ENCODE assay signal across 22 cellular contexts in the genomic region with DNA sequence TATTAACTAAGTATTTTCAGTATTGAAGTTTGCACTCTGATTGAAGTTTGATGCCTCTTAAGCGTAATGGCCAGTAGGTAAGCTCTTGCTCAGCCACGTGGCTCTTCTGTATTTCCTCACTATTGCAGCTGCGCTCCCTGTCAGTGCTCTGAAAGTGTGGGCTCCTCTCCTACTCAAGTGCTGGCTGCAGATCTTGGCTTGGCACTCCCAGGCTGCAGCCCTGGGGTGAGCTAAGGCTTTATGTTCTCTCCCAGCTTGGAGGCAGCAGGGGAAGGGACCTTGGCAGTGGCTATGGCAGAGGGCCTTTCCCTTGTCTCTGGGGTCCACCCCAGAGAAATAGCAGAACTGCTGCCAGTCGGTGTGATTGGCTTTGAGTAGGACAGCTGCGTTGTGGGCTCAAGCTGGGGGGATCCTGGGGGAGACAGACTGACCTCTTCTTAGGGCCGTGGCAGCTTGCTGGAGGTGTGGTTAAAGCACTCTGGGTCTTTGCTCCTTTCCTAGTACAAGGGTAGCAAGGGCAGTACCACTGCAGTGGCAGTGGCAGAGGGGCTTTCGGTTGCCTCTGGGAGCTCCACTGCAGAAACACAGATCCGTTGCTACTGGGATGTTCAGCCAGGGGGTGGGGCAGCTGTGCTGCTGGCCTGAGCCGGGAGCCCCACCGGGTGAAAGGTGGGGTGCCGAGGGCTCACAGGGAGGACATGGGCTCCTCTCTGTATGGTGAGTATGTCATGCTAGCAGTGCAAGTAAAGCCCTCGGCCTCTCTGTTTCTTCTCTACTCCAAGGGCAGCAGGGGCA.
DNase-seq lines count a peak whose midpoint lies in the region; ATAC-seq and TF ChIP-seq lines count a peak whose summit lies in the region.
"Had no signal": no experiment of that assay in that cellular context is flagged by ENCODE, and none has a peak within 500 bp of the region (broad histone marks: within the 10 kb centered on the region; RNA-seq: fewer than 3 reads in every experiment).

No MANE protein-coding gene starts in this region.

- intact Hi-C loops in Right ventricle myocardium inferior (cut with DNase I) = no loop called here
- intact Hi-C loops in cardiac septum (cut with DNase I) = no loop called here
- intact Hi-C loops in heart left ventricle (cut with DNase I) = no loop called here
- intact Hi-C loops in thyroid gland (cut with DNase I) = no loop called here

- no peaks in the 10 kb centered on the region for H3K27me3 ChIP-seq in heart left ventricle
- H3K27me3 ChIP-seq in thyroid gland = no peaks in the 10 kb centered on the region
- H3K27me3 ChIP-seq: BLaER1, breast epithelium, neutrophil, suprapubic skin had no signal

- ATAC-seq in Right ventricle myocardium inferior = peak; percentile 89
- peak in 3 of 4 donors; percentile 65 to 91 (median 90) for ATAC-seq in heart left ventricle
- ATAC-seq: A549, left lobe of liver, mucosa of descending colon had no signal

- WGBS in heart left ventricle, 4 donors = 64 to 75% (median 68%) methylated on average over 11 to 12 of the region's 12 CpGs
- WGBS in thyroid gland, 2 donors = 63 to 65% methylated on average over 7 to 11 of the region's 12 CpGs

- no peaks in the 10 kb centered on the region for H3K27me3 Mint-ChIP-seq in T-helper 2 cell treated with Interferon-gamma antibody and Interleukin-4, amounts not matched to agents 5 μg/mL and 100 μg/mL, for 36 hours (ENCODE audit: low read depth)

- H3K27ac ChIP-seq in heart left ventricle (no peak overlapping the region), thyroid gland (peak overlapping the region in 1 of 3 donors; percentile 16)
- H3K27ac ChIP-seq: A549, BLaER1, breast epithelium, neutrophil, suprapubic skin had no signal

- no peak overlapping the region for H3K4me3 ChIP-seq in heart left ventricle
- no peak overlapping the region for H3K4me3 ChIP-seq in thyroid gland (replicated peaks in 1 of 3)
- H3K4me3 ChIP-seq: A549, BLaER1, breast epithelium, mucosa of descending colon, suprapubic skin had no signal

- DNase-seq in Right ventricle myocardium inferior (ENCODE audit: missing footprints) = peak; percentile 53
- DNase-seq in cardiac septum (ENCODE audit: low spot score) = no peak
- peak in 4 of 5 donors; percentile 8 to 54 (median 48) for DNase-seq in heart left ventricle
- DNase-seq in myocyte (ENCODE audit: low read depth) = peak; percentile 8
- DNase-seq in thyroid gland = peak; percentile 46 to 50
- DNase-seq in NK-92 (lab: John Stamatoyannopoulos, UW; ENCODE audit: unreplicated experiment) = no peak
- DNase-seq in T-helper 2 cell treated with Interferon-gamma antibody and Interleukin-4, amounts not matched to agents 5 μg/mL and 100 μg/mL, for 36 hours (ENCODE audit: low spot score) = no peak
- DNase-seq in activated CD4-positive, CD25-positive, alpha-beta regulatory T cell (lab: John Stamatoyannopoulos, UW) = no peak
- DNase-seq: activated CD4-positive, alpha-beta T cell treated with anti-CD3 and anti-CD28 coated beads, Interleukin-2, amount 50 U/mL, for 4 hours; activated gamma-delta T cell treated with Interleukin-2 at 50 U/mL for 16 hours; foreskin melanocyte; GF-D8; IMR-90; NCI-H2081 treated with DMSO at 0.1 percent for 48 hours; NCI-H524 treated with DMSO at 0.1 percent for 48 hours had no signal

- peaks cover 60% of the 10 kb centered on the region for H3K36me3 Mint-ChIP-seq in T-helper 2 cell treated with Interferon-gamma antibody and Interleukin-4, amounts not matched to agents 5 μg/mL and 100 μg/mL, for 36 hours (ENCODE audit: low read depth)

- H3K4me1 ChIP-seq in heart left ventricle (peaks cover 0 to 14% (median 2%) of the 10 kb centered on the region in 12 donors), thyroid gland (peaks cover 37% of the 10 kb centered on the region in 2 donors)
- H3K4me1 ChIP-seq: BLaER1, breast epithelium, suprapubic skin had no signal

- H3K9me3 ChIP-seq in heart left ventricle = no peaks in the 10 kb centered on the region
- no peaks in the 10 kb centered on the region for H3K9me3 ChIP-seq in thyroid gland
- H3K9me3 ChIP-seq: A549, breast epithelium, mucosa of descending colon, neutrophil, suprapubic skin had no signal

- H3K27ac Mint-ChIP-seq in T-helper 2 cell treated with Interferon-gamma antibody and Interleukin-4, amounts not matched to agents 5 μg/mL and 100 μg/mL, for 36 hours = no peak overlapping the region

- no peak for TF ChIP-seq POLR2A in heart left ventricle (IDR thresholded peaks at IDR 0.05)
- no peak for TF ChIP-seq POLR2A in thyroid gland (IDR thresholded peaks at IDR 0.05)

- H3K9me3 Mint-ChIP-seq in T-helper 2 cell treated with Interferon-gamma antibody and Interleukin-4, amounts not matched to agents 5 μg/mL and 100 μg/mL, for 36 hours = peaks cover 21% of the 10 kb centered on the region

- no peak overlapping the region for H3K4me3 Mint-ChIP-seq in T-helper 2 cell treated with Interferon-gamma antibody and Interleukin-4, amounts not matched to agents 5 μg/mL and 100 μg/mL, for 36 hours

- H3K36me3 ChIP-seq in heart left ventricle (peaks cover 0 to 11% (median 0%) of the 10 kb centered on the region in 9 donors), thyroid gland (peaks cover 5 to 7% of the 10 kb centered on the region in 2 donors)
- H3K36me3 ChIP-seq: breast epithelium, suprapubic skin had no signal

- TF ChIP-seq CTCF in heart left ventricle (IDR thresholded peaks at IDR 0.05) (no peak), thyroid gland (IDR thresholded peaks at IDR 0.05) (no peak)

- H3K4me1 Mint-ChIP-seq in T-helper 2 cell treated with Interferon-gamma antibody and Interleukin-4, amounts not matched to agents 5 μg/mL and 100 μg/mL, for 36 hours (ENCODE audit: low read depth) = peaks cover 22% of the 10 kb centered on the region

Comparison
In these comparisons a context has a peak if more than half of its experiments do, and no peak if none do; other contexts are left out.
1. DNase-seq: peak in Right ventricle myocardium inferior (single experiment), heart left ventricle (4 of 5), myocyte (single experiment) and thyroid gland (2 of 2); none in cardiac septum (single experiment), NK-92 (single experiment), T-helper 2 cell treated with Interferon-gamma antibody and Interleukin-4, amounts not matched to agents 5 μg/mL and 100 μg/mL, for 36 hours (single experiment) and activated CD4-positive, CD25-positive, alpha-beta regulatory T cell (0 of 4).